In the genomic region with DNA sequence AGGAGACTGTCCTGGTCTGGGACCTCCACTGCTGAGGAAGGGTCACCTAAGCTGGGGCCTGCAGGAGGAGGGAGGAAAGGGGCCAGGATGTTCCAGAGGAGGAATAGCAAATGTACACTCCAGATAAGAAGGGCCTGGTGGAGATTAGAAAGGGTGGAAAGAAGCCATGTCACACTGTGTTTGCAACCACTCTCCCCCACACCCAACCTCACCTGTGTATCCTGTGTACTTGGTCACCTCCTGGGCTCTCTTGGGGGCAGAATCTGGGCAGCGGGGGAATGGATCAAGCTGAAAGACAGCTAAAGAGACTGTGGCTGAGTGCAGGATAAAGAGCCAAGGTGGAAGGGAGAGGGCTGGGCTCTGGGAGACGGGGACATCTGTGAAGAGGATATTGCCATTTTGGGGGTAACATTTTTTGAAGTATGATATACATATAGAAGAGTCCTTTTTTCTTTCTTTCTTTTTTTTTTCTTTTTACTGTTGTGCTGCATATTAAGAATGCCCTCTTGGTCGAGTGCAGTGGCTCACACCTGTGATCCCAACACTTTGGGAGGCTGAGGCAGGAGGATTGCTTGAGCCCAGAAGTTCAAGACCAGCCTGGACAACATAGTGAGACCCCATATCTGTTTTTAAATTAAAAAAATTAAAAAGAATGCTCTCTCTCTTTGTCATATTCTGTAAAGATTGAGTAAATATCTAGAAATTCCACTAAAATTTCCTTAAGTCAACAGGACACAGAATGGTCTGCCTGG, we compare ENCODE assay signal across 10 cellular contexts. TPM values are rescaled to one million over a fixed set of nuclear protein-coding genes. Genes with fewer than 3 reads are reported as not detected.
DNase-seq lines count a peak whose midpoint lies in the region; ATAC-seq and TF ChIP-seq lines count a peak whose summit lies in the region.
"Had no signal": no experiment of that assay in that cellular context is flagged by ENCODE, and none has a peak within 500 bp of the region (broad histone marks: within the 10 kb centered on the region; RNA-seq: fewer than 3 reads in every experiment).

No MANE protein-coding gene starts in this region.

- H3K27ac ChIP-seq in 22Rv1 (peak overlapping the region; percentile 96), IMR-90 (ENCODE audit: insufficient read depth, low read length) (peak overlapping the region; percentile 85)

- peak overlapping the region; percentile 95 for H2AK5ac ChIP-seq in IMR-90 (ENCODE audit: low read depth, low read length)

- POLR2A ChIA-PET in IMR-90 (lab: Charles Lee; ENCODE audit: unreplicated experiment): interaction anchor here (0.8 to 3.0 kb wide), 3 partner anchors 117 to 127 kb away, joined by 3 to 16 read pairs (median 4); partner anchors contain the start of gene MAT2A
- POLR2A ChIA-PET in naive thymus-derived CD8-positive, alpha-beta T cell (lab: Charles Lee): interaction anchor here (1.0 to 4.5 kb wide), 3 partner anchors 8 to 129 kb away, joined by 3 to 79 read pairs (median 67); partner anchors contain the start of gene MAT2A

- H2AFZ ChIP-seq in IMR-90 (replicated peaks; ENCODE audit: low read length, poor library complexity): peak overlapping the region; percentile 93

- peak overlapping the region; percentile 88; the same call in 2 of the 3 replicates for H2BK15ac ChIP-seq in IMR-90 (ENCODE audit: low read depth, low read length)

- peak overlapping the region; percentile 10; the same call in 1 of the 2 replicates for H3K18ac ChIP-seq in IMR-90 (ENCODE audit: low read depth, low read length)

- peak overlapping the region; percentile 23 for H2BK5ac ChIP-seq in IMR-90 (ENCODE audit: low read depth, low read length, poor library complexity, severe bottlenecking)

- no peak overlapping the region for H3K56ac ChIP-seq in IMR-90 (ENCODE audit: extremely low read depth, insufficient read depth, low read length)

- peak overlapping the region; percentile 85 for H2BK20ac ChIP-seq in IMR-90 (ENCODE audit: low read depth, low read length)

- peak overlapping the region; percentile 93 for H3K4ac ChIP-seq in IMR-90 (ENCODE audit: low read depth, low read length)

- dilution Hi-C loops in IMR-90 (cut with HindIII; ENCODE audit: low sequenced_read_pairs, unreplicated experiment): no loop called here

- no peak for TF ChIP-seq RAD21 in IMR-90 (IDR thresholded peaks at IDR 0.05; ENCODE audit: low read length)

- H3K4me1 Mint-ChIP-seq in dendritic cell treated with granulocyte-macrophage colony-stimulating factor and Interleukin-4, amounts not matched to agents 40 ng/mL and 50 ng/mL, for 4 days (ENCODE audit: low read depth): peaks cover 69% of the 10 kb centered on the region
- H3K4me1 Mint-ChIP-seq in naive thymus-derived CD8-positive, alpha-beta T cell: peaks cover 8 to 26% (median 25%) of the 10 kb centered on the region in 4 donors

- peak overlapping the region; percentile 94 for H2BK120ac ChIP-seq in IMR-90 (ENCODE audit: low read depth, low read length)

- H3K4me3 Mint-ChIP-seq in dendritic cell treated with granulocyte-macrophage colony-stimulating factor and Interleukin-4, amounts not matched to agents 40 ng/mL and 50 ng/mL, for 4 days: no peak overlapping the region
- no peak overlapping the region for H3K4me3 Mint-ChIP-seq in naive thymus-derived CD8-positive, alpha-beta T cell

- H3K9me3 ChIP-seq in IMR-90 (ENCODE audit: control insufficient read depth, insufficient read depth, low read length): no peaks in the 10 kb centered on the region

- peak overlapping the region; percentile 85 for H2AK9ac ChIP-seq in IMR-90 (replicated peaks; ENCODE audit: low read depth, low read length, poor library complexity)

- BruUV-seq in IMR-90 (replicated peaks; lab: Mats Ljungman, UMichigan): no TSS peak

- ATAC-seq in IMR-90 (ENCODE audit: low read depth) (no peak), GM18502 (IDR thresholded peaks at IDR 0.05; ENCODE audit: poor library complexity, unreplicated experiment) (no peak), GM19397 (IDR thresholded peaks at IDR 0.05; ENCODE audit: unreplicated experiment) (no peak)
- ATAC-seq in naive thymus-derived CD8-positive, alpha-beta T cell: no peak

- no peak for DNase-seq in IMR-90
- DNase-seq in naive thymus-derived CD8-positive, alpha-beta T cell: no peak
- no peak for DNase-seq in DMS153 (lab: John Stamatoyannopoulos, UW)
- no peak for DNase-seq in activated naive CD4-positive, alpha-beta T cell (lab: John Stamatoyannopoulos, UW)
- DNase-seq: activated CD4-positive, alpha-beta T cell treated with anti-CD3 and anti-CD28 coated beads, Interleukin-2, amount 50 U/mL, for 48 hours; NCI-H2107 had no signal

- H3K9me1 ChIP-seq in IMR-90 (ENCODE audit: insufficient read depth, low read length): peaks cover 11% of the 10 kb centered on the region; the same call in 1 of the 2 replicates

- H4K8ac ChIP-seq in IMR-90 (ENCODE audit: low read depth in 2 of 2, low read length in 2 of 2): peak overlapping the region; percentile 92 to 93; a peak in 3 of 4 replicates

- intact Hi-C loops in IMR-90 (cut with micrococcal nuclease): loop anchor here (1.0 to 5.0 kb wide), 3 partner anchors 47 to 285 kb away; partner anchors contain the start of gene USP39
- intact Hi-C loops in dendritic cell treated with granulocyte-macrophage colony-stimulating factor and Interleukin-4, amounts not matched to agents 40 ng/mL and 50 ng/mL, for 4 days (cut with micrococcal nuclease): no loop called here

- H3K4me3 ChIP-seq in IMR-90 (ENCODE audit: insufficient read depth, low read depth, low read length): no peak overlapping the region

- no peaks in the 10 kb centered on the region for H3K36me3 ChIP-seq in IMR-90 (ENCODE audit: control insufficient read depth, insufficient read depth, low read length)

- H3K9me3 Mint-ChIP-seq in dendritic cell treated with granulocyte-macrophage colony-stimulating factor and Interleukin-4, amounts not matched to agents 40 ng/mL and 50 ng/mL, for 4 days: no peaks in the 10 kb centered on the region
- no peaks in the 10 kb centered on the region for H3K9me3 Mint-ChIP-seq in naive thymus-derived CD8-positive, alpha-beta T cell

- H3K14ac ChIP-seq in IMR-90 (replicated peaks; ENCODE audit: low read depth, low read length): 0 out of 2 replicates have a peak overlapping the region, but pooled peaks have one; percentile 41

- peak overlapping the region; percentile 90 for H4K5ac ChIP-seq in IMR-90 (ENCODE audit: low read depth, low read length)

- CTCF ChIA-PET in IMR-90 (lab: Yijun Ruan, JAX): interaction anchor here (1.0 to 3.6 kb wide), 6 partner anchors 22 to 139 kb away, joined by 3 to 46 read pairs (median 4); partner anchors contain the start of gene GGCX

- H4K20me1 ChIP-seq in IMR-90 (ENCODE audit: insufficient read depth, low read length): no peaks in the 10 kb centered on the region

- H3K23ac ChIP-seq in IMR-90 (ENCODE audit: low read depth, low read length): peak overlapping the region; percentile 52; the same call in 1 of the 2 replicates

- H3K27me3 ChIP-seq in IMR-90 (ENCODE audit: control insufficient read depth, insufficient read depth, low read length): no peaks in the 10 kb centered on the region

- 100% methylated on average over 1 of the region's 3 CpGs; no CpG with 5 or more reads in 1 of the 2 experiments for WGBS in IMR-90 (ENCODE audit: extremely low coverage in 2 of 2, insufficient read length in 1 of 2), 2 experiments

- H3K79me1 ChIP-seq in IMR-90 (ENCODE audit: low read depth in 1 of 2, low read length in 2 of 2): peaks cover 0 to 36% of the 10 kb centered on the region in 2 experiments; a peak in 2 of 4 replicates

- no peak overlapping the region for H3K9ac ChIP-seq in IMR-90 (ENCODE audit: low read depth, low read length)

- H3K4me1 ChIP-seq in IMR-90 (ENCODE audit: control insufficient read depth, insufficient read depth, low read length): peaks cover 23% of the 10 kb centered on the region

- no peaks in the 10 kb centered on the region for H3K27me3 Mint-ChIP-seq in dendritic cell treated with granulocyte-macrophage colony-stimulating factor and Interleukin-4, amounts not matched to agents 40 ng/mL and 50 ng/mL, for 4 days
- no peaks in the 10 kb centered on the region for H3K27me3 Mint-ChIP-seq in naive thymus-derived CD8-positive, alpha-beta T cell

- in situ Hi-C loops in IMR-90 (cut with MboI; ENCODE audit: low sequenced_read_pairs): loop anchor here (5.0 kb wide), 1 partner anchor 130 kb away; no protein-coding TSS in a partner anchor

- TF ChIP-seq POLR2A in IMR-90 (IDR thresholded peaks at IDR 0.05; ENCODE audit: low read depth, low read length): no peak

- peaks cover 7% of the 10 kb centered on the region for H3K36me3 Mint-ChIP-seq in dendritic cell treated with granulocyte-macrophage colony-stimulating factor and Interleukin-4, amounts not matched to agents 40 ng/mL and 50 ng/mL, for 4 days (ENCODE audit: low read depth)
- no peaks in the 10 kb centered on the region for H3K36me3 Mint-ChIP-seq in naive thymus-derived CD8-positive, alpha-beta T cell

- peak overlapping the region; percentile 85 for H3K27ac Mint-ChIP-seq in dendritic cell treated with granulocyte-macrophage colony-stimulating factor and Interleukin-4, amounts not matched to agents 40 ng/mL and 50 ng/mL, for 4 days
- peak overlapping the region in 6 of 10 donors; percentile 27 to 76 (median 44) for H3K27ac Mint-ChIP-seq in naive thymus-derived CD8-positive, alpha-beta T cell

- TF ChIP-seq CTCF in 22Rv1 (IDR thresholded peaks at IDR 0.05) (no peak), IMR-90 (conservative IDR thresholded peaks at IDR 0.05; ENCODE audit: low read depth, low read length) (no peak)

- H3K4me2 ChIP-seq in IMR-90 (ENCODE audit: low read depth, low read length): no peak overlapping the region

- peak overlapping the region; percentile 92 for H4K91ac ChIP-seq in IMR-90 (ENCODE audit: insufficient read depth, low read depth, low read length)

TF ChIP-seq in IMR-90, 13 proteins besides CTCF, POLR2A, EP300 and RAD21 (continues in another document):
- no peak for TF ChIP-seq BHLHE40 (IDR thresholded peaks at IDR 0.05; ENCODE audit: low read depth, low read length)

RNA-seq across cellular contexts. Expression of gene SH2D6, which starts 3.4 kb away (rescaled TPM):
- 0.36 TPM in 1 of 2 replicates, not detected in the other for total RNA-seq in IMR-90 (2012; rRNA removed)
- 0.32 and 0.37 TPM in 2 replicates for polyA plus RNA-seq in IMR-90 (2012; rRNA removed)
- polyA plus RNA-seq in IMR-90 (2012; cell fraction: cytosol; rRNA removed): 0.16 TPM in 1 of 2 replicates, not detected in the other
- 1.0 and 1.2 TPM in 2 replicates for polyA plus RNA-seq in IMR-90 (2012; cell fraction: nucleus; rRNA removed; ENCODE audit: low replicate concordance)
- total RNA-seq in naive thymus-derived CD8-positive, alpha-beta T cell: 1 to 10 TPM; 1.3 to 2.2 TPM
- polyA plus RNA-seq in naive thymus-derived CD8-positive, alpha-beta T cell: not detected

RNA-seq across cellular contexts. Expression of gene CAPG, which starts 11.7 kb away (rescaled TPM):
- total RNA-seq in IMR-90 (2012; rRNA removed): 53.3 and 79.9 TPM in 2 replicates
- 98.3 and 122 TPM in 2 replicates for polyA plus RNA-seq in IMR-90 (2012; rRNA removed)
- 106 and 143 TPM in 2 replicates for polyA plus RNA-seq in IMR-90 (2012; cell fraction: cytosol; rRNA removed)
- 43.3 and 75.0 TPM in 2 replicates for polyA plus RNA-seq in IMR-90 (2012; cell fraction: nucleus; rRNA removed; ENCODE audit: low replicate concordance)
- 1 to 10 TPM; 5.7 to 8.0 TPM for total RNA-seq in naive thymus-derived CD8-positive, alpha-beta T cell
- 10 to 100 TPM; 15.7 to 18.6 (median 16.8) TPM for polyA plus RNA-seq in naive thymus-derived CD8-positive, alpha-beta T cell
